21 cellular contexts compared by ENCODE assay signal in the genomic region with DNA sequence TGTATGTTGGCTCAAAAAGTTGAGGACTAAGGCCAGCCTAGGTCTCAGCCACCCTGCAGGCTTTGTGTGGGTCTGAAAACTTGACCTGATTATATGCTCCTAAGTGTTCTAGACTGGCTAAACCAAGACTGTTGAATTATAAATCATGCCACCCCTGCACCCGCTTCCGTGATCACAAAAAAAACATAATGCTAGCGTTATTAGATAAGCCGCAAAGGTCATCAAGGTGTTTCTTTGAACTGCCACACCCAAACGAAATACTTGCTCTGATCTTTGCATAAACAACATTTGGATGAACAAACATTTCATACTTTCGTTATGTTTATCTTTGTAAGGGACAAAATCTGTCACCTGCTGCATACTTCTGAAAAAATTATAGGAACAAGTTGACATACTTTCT. TPM values are rescaled to one million over a fixed set of nuclear protein-coding genes. Genes with fewer than 3 reads are reported as not detected.
A peak's percentile ranks its signal among the peaks of the same experiment; 100 is the strongest.
DNase-seq lines count a peak whose midpoint lies in the region; ATAC-seq, FAIRE-seq and TF ChIP-seq lines count a peak whose summit lies in the region.
"Had no signal": no experiment of that assay in that cellular context is flagged by ENCODE, and none has a peak within 500 bp of the region (broad histone marks: within the 10 kb centered on the region; RNA-seq: fewer than 3 reads in every experiment).

No MANE protein-coding gene starts in this region.

- H3K79me2 ChIP-seq in HepG2 (ENCODE audit: insufficient read depth, low read length), result no peaks in the 10 kb centered on the region

- intact Hi-C loops in HepG2 (cut with micrococcal nuclease; ENCODE audit: unreplicated experiment) (no loop called here), right lobe of liver (cut with DNase I) (no loop called here), mucosa of descending colon (cut with DNase I, micrococcal nuclease) (no loop called here)

- H3K27ac ChIP-seq in HepG2 (ENCODE audit: extremely low read length, insufficient read depth, low read length) (no peak overlapping the region), right lobe of liver (no peak overlapping the region)
- H3K27ac ChIP-seq: 22Rv1, BLaER1, C4-2B had no signal

- no TSS peak for BruUV-seq in HepG2 (replicated peaks; lab: Mats Ljungman, UMichigan)

- H2AFZ ChIP-seq in HepG2 (ENCODE audit: low read length), result no peak overlapping the region

- POLR2A ChIA-PET in HepG2 (lab: Yijun Ruan, JAX), result no interaction called here

- TF ChIP-seq EP300 in HepG2 (IDR thresholded peaks at IDR 0.05; ENCODE audit: low read depth in 2 of 2, low read length in 2 of 2) (no peak), HepG2 (CRISPR knock-in tag; IDR thresholded peaks at IDR 0.05; ENCODE audit: borderline replicate concordance) (no peak)

- no peaks in the 10 kb centered on the region for H3K36me3 ChIP-seq in HepG2 (replicated peaks in 1 of 2; ENCODE audit: control insufficient read depth in 1 of 2, insufficient read depth in 2 of 2, low read length in 2 of 2)
- no peaks in the 10 kb centered on the region for H3K36me3 ChIP-seq in right lobe of liver
- no peaks in the 10 kb centered on the region for H3K36me3 ChIP-seq in mucosa of descending colon (ENCODE audit: low read depth)
- H3K36me3 ChIP-seq: BLaER1, HAP-1 had no signal

- FAIRE-seq in HepG2 (lab: Jason Lieb, UNC), result no peak
- FAIRE-seq: A204.1, G401.6, H54 had no signal

- H3K27me3 ChIP-seq in HepG2 (ENCODE audit: control insufficient read depth in 1 of 2, insufficient read depth in 2 of 2, low read length in 2 of 2) (no peaks in the 10 kb centered on the region; a peak in 1 of 5 replicates), right lobe of liver (no peaks in the 10 kb centered on the region)
- H3K27me3 ChIP-seq: BLaER1 had no signal

- in situ Hi-C loops in HepG2 (cut with HindIII; ENCODE audit: extremely low pct_ligation_motif_present, low pct_unique_long_range_greater_than_20kb), result no loop called here

- H3K4me3 ChIP-seq in HepG2 (replicated peaks in 1 of 3; ENCODE audit: insufficient read depth in 1 of 3, low read depth in 2 of 3, low read length in 3 of 3) (no peak overlapping the region), right lobe of liver (no peak overlapping the region), mucosa of descending colon (no peak overlapping the region)
- H3K4me3 ChIP-seq: BLaER1, HAP-1 had no signal

- CTCF ChIA-PET in HepG2 (lab: Yijun Ruan, JAX; ENCODE audit: low intra/inter-chr PET ratio, low total read pairs), result no interaction called here

- no peak for TF ChIP-seq CTCF in HepG2 (CRISPR knock-in tag; IDR thresholded peaks at IDR 0.05)
- TF ChIP-seq CTCF in right lobe of liver (IDR thresholded peaks at IDR 0.05), result no peak
- TF ChIP-seq CTCF in mucosa of descending colon (IDR thresholded peaks at IDR 0.05), result no peak

- no peak for ATAC-seq in HepG2
- no peak for ATAC-seq in right lobe of liver
- ATAC-seq in mucosa of descending colon, result peak; percentile 33
- ATAC-seq in GM18511 (IDR thresholded peaks at IDR 0.05; ENCODE audit: unreplicated experiment), result no peak
- ATAC-seq: CD8-positive, alpha-beta T cell had no signal

- WGBS in HepG2 (ENCODE audit: low lambda C conversion rate), result 4% methylated on average over 6 of the region's 6 CpGs
- WGBS in right lobe of liver (ENCODE audit: insufficient coverage, low coverage, low lambda C conversion rate, missing lambda C conversion rate), result 73% methylated on average over 4 of the region's 6 CpGs

- TF ChIP-seq RAD21 in HepG2 (CRISPR knock-in tag; IDR thresholded peaks at IDR 0.05), result no peak

- no peaks in the 10 kb centered on the region for H4K20me1 ChIP-seq in HepG2 (ENCODE audit: insufficient read depth, low read length)
- H4K20me1 ChIP-seq: BLaER1 had no signal

- DNase-seq in HepG2 (ENCODE audit: low spot score), result peak; percentile 9
- no peak for DNase-seq in right lobe of liver
- peak; percentile 99 for DNase-seq in SW480 (ENCODE audit: low spot score)
- no peak for DNase-seq in mucosa of descending colon
- DNase-seq in SW 1271 (lab: John Stamatoyannopoulos, UW), result no peak
- DNase-seq in ureter (ENCODE audit: low spot score), result no peak
- DNase-seq: CD4-positive, CD25-positive, alpha-beta regulatory T cell; CD8-positive, alpha-beta T cell; DMS153; DND-41; GOT3; HFFc6 had no signal

- H3K4me2 ChIP-seq in HepG2 (ENCODE audit: low read depth, low read length), result no peak overlapping the region
- H3K4me2 ChIP-seq: BLaER1 had no signal

- H3K9me3 ChIP-seq in HepG2 (ENCODE audit: low read length) (no peaks in the 10 kb centered on the region), right lobe of liver (no peaks in the 10 kb centered on the region), mucosa of descending colon (no peaks in the 10 kb centered on the region)
- H3K9me3 ChIP-seq: HAP-1 had no signal

- H3K4me1 ChIP-seq in HepG2 (ENCODE audit: insufficient read depth, low read length) (peaks cover 11% of the 10 kb centered on the region), right lobe of liver (no peaks in the 10 kb centered on the region), mucosa of descending colon (ENCODE audit: low read depth) (no peaks in the 10 kb centered on the region)

- TF ChIP-seq POLR2A in HepG2 (IDR thresholded peaks at IDR 0.05; ENCODE audit: insufficient read depth in 1 of 2, low read depth in 2 of 2, low read length in 2 of 2) (no peak), right lobe of liver (IDR thresholded peaks at IDR 0.05) (no peak)

- H3K9ac ChIP-seq in HepG2 (ENCODE audit: insufficient read depth, low read depth, low read length), result no peak overlapping the region
- H3K9ac ChIP-seq: BLaER1 had no signal

TF ChIP-seq in HepG2, 621 proteins besides CTCF, POLR2A, EP300 and RAD21:
- 0 out of 2 replicates have a peak, but pooled peaks have one; percentile 14 for TF ChIP-seq NR2F6 (IDR thresholded peaks at IDR 0.05)
- TF ChIP-seq NR2F6 (CRISPR knock-in tag; IDR thresholded peaks at IDR 0.05), result no peak
- peak; percentile 40; the same call in 1 of the 2 replicates for TF ChIP-seq TCF7 (IDR thresholded peaks at IDR 0.05; ENCODE audit: low read depth)
- TF ChIP-seq FOXP1 (IDR thresholded peaks at IDR 0.05), result no peak
- TF ChIP-seq FOXP1 (CRISPR knock-in tag; IDR thresholded peaks at IDR 0.05), result 0 out of 2 replicates have a peak, but pooled peaks have one; percentile 28
- TF ChIP-seq DNMT3B (CRISPR knock-in tag; conservative IDR thresholded peaks at IDR 0.05), result no peak
- no peak for TF ChIP-seq ZKSCAN8 (CRISPR knock-in tag; IDR thresholded peaks at IDR 0.05; ENCODE audit: borderline replicate concordance)
TF ChIP-seq in HepG2: peak in this region for 3.

RNA-seq across cellular contexts. Expression of gene SMCO2, which starts 2.5 kb away (rescaled TPM):
- total RNA-seq in HepG2 (2016; rRNA removed; fragmentation: Illumina TruSeq; extraction: Trizol) (not detected in 2 replicates), right lobe of liver (under 1 TPM in 1 of 6 experiments, not detected in 5; 0.31 TPM), mucosa of descending colon (not detected), ureter (not detected)
- 0.26 TPM in 1 of 2 replicates, not detected in the other for total RNA-seq in HepG2 (2016; cell fraction: cytosol; rRNA removed; fragmentation: Illumina TruSeq; extraction: Trizol; ENCODE audit: low read depth)
- total RNA-seq in HepG2 (2016; cell fraction: insoluble cytoplasmic fraction; rRNA removed; fragmentation: Illumina TruSeq; extraction: Trizol), result 0.13 TPM in 1 of 2 replicates, not detected in the other
- total RNA-seq in HepG2 (2016; cell fraction: membrane; rRNA removed; fragmentation: Illumina TruSeq; extraction: Trizol), result 0.83 TPM in 1 of 2 replicates, not detected in the other
- total RNA-seq in HepG2 (2016; cell fraction: nucleus; rRNA removed; fragmentation: Illumina TruSeq; extraction: Trizol), result 0.38 TPM in 1 of 2 replicates, not detected in the other
- 0.15 and 0.35 TPM in 2 replicates for polyA plus RNA-seq in HepG2 (2011; rRNA removed)
- polyA plus RNA-seq in HepG2 (2011; cell fraction: cytosol; rRNA removed), result not detected in 2 replicates
- 0.35 and 0.45 TPM in 2 replicates for polyA plus RNA-seq in HepG2 (2011; cell fraction: nucleus; rRNA removed)
- 0.15 TPM in 1 of 2 replicates, not detected in the other for polyA plus RNA-seq in HepG2 (2012)
- polyA plus RNA-seq in HepG2 (2016; cell fraction: cytosol; fragmentation: Illumina TruSeq; extraction: Trizol; ENCODE audit: low read depth), result not detected in 2 replicates
- polyA plus RNA-seq in HepG2 (2016; cell fraction: insoluble cytoplasmic fraction; fragmentation: Illumina TruSeq; extraction: Trizol; ENCODE audit: low read depth), result not detected in 2 replicates
- 0.15 TPM in 1 of 2 replicates, not detected in the other for polyA plus RNA-seq in HepG2 (2016; cell fraction: membrane; fragmentation: Illumina TruSeq; extraction: Trizol; ENCODE audit: low read depth)
- 0.52 TPM in 1 of 2 replicates, not detected in the other for polyA plus RNA-seq in HepG2 (2016; cell fraction: nucleus; fragmentation: Illumina TruSeq; extraction: Trizol; ENCODE audit: insufficient read depth, low read depth)
- 0.34 TPM in 1 of 2 replicates, not detected in the other for polyA minus RNA-seq in HepG2 (2011; rRNA and poly(A)+ RNA removed; ENCODE audit: low replicate concordance)
- not detected in 2 replicates for polyA minus RNA-seq in HepG2 (2011; cell fraction: cytosol; rRNA and poly(A)+ RNA removed)
- 0.99 TPM in 1 of 2 replicates, not detected in the other for polyA minus RNA-seq in HepG2 (2011; cell fraction: nucleus; rRNA and poly(A)+ RNA removed)
- total RNA-seq: B cell; CD4-positive, CD25-positive, alpha-beta regulatory T cell; CD8-positive, alpha-beta T cell; HFFc6 had no signal
- polyA plus RNA-seq: CD4-positive, CD25-positive, alpha-beta regulatory T cell had no signal

Comparison
In these comparisons a context has a peak if more than half of its experiments do, and no peak if none do; other contexts are left out.
1. DNase-seq: peak in HepG2 (single experiment) and SW480 (single experiment); none in right lobe of liver (0 of 3), mucosa of descending colon (0 of 3), SW 1271 (0 of 2) and ureter (single experiment).